29 cellular contexts compared by ENCODE assay signal in the genomic region with DNA sequence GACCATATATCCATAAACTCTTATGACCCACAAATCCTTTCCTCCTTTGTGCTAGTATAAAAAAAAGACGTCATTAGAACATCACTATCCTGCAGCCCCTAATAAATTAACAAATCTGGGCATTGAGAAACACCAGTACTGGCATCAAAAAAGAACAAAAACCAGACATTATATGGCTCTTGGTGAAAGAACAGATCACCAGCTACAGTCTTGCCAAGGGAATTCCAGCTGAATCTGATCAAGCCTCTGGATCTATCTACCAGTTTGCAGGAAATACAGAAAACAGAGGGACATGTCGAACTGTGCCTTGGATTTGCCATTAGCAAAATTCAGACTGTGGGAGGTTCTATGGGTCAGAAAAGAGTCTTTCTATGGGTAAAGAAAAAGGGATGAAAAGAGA.
"Had no signal": no experiment of that assay in that cellular context is flagged by ENCODE, and none has a peak within 500 bp of the region (broad histone marks: within the 10 kb centered on the region; RNA-seq: fewer than 3 reads in every experiment).

No MANE protein-coding gene starts in this region.

- ATAC-seq: naive thymus-derived CD8-positive, alpha-beta T cell; psoas muscle; right cardiac atrium; stimulated activated effector memory CD8-positive, alpha-beta T cell treated with anti-CD3 and anti-CD28 coated beads, Interleukin-12 subunit alpha, Interleukin-12 subunit beta, amount 100 ng/mL, for 72 hours; stimulated activated naive B cell treated with anti-CD40 and anti-IgM and Interleukin-4, amounts not matched to agents 10 μg/mL and 1 μg/mL and 100 μg/mL, for 72 hours; stimulated activated naive CD8-positive, alpha-beta T cell treated with anti-CD3 and anti-CD28 coated beads, Interleukin-15, amount 100 ng/mL, for 72 hours had no signal

- H3K9me3 Mint-ChIP-seq: naive thymus-derived CD8-positive, alpha-beta T cell; stimulated activated effector memory CD8-positive, alpha-beta T cell treated with anti-CD3 and anti-CD28 coated beads, Interleukin-12 subunit alpha, Interleukin-12 subunit beta, amount 100 ng/mL, for 72 hours; stimulated activated naive CD8-positive, alpha-beta T cell treated with anti-CD3 and anti-CD28 coated beads, Interleukin-15, amount 100 ng/mL, for 72 hours; type B pancreatic cell had no signal

- H3K4me3 Mint-ChIP-seq: naive B cell; naive thymus-derived CD8-positive, alpha-beta T cell; nephron progenitor cell; neural crest cell; stimulated activated effector memory CD8-positive, alpha-beta T cell treated with anti-CD3 and anti-CD28 coated beads, Interleukin-12 subunit alpha, Interleukin-12 subunit beta, amount 100 ng/mL, for 72 hours; stimulated activated naive B cell treated with anti-CD40 and anti-IgM and Interleukin-4, amounts not matched to agents 10 μg/mL and 1 μg/mL and 100 μg/mL, for 72 hours; stimulated activated naive CD8-positive, alpha-beta T cell treated with anti-CD3 and anti-CD28 coated beads, Interleukin-15, amount 100 ng/mL, for 72 hours; type B pancreatic cell had no signal

- H3K27me3 ChIP-seq: neutrophil, right lobe of liver, sigmoid colon, suprapubic skin, testis, tibial artery, transverse colon, upper lobe of right lung, uterus had no signal

- H3K4me3 ChIP-seq: psoas muscle, right lobe of liver, sigmoid colon, suprapubic skin, testis, tibial artery, transverse colon, upper lobe of right lung, uterus had no signal

- H3K9ac ChIP-seq: parathyroid adenoma had no signal

- H3K36me3 ChIP-seq: neutrophil, right lobe of liver, sigmoid colon, suprapubic skin, tibial artery, transverse colon, upper lobe of right lung, uterus had no signal

- H3K27ac ChIP-seq: neutrophil, parathyroid adenoma, psoas muscle, right lobe of liver, sigmoid colon, suprapubic skin, testis, tibial artery, transverse colon, upper lobe of right lung, uterus had no signal

- DNase-seq: naive B cell; naive thymus-derived CD8-positive, alpha-beta T cell; nephron progenitor cell; nucleus accumbens; psoas muscle; right cardiac atrium; right lobe of liver; sigmoid colon; small intestine; stimulated activated CD4-positive, alpha-beta T cell treated with anti-CD3 and anti-CD28 coated beads, Interleukin-15, amount 100 ng/mL, for 24 hours; stimulated activated CD4-positive, alpha-beta T cell treated with anti-CD3 and anti-CD28 coated beads, Interleukin-2, amount 100 ng/mL, for 24 hours; stimulated activated CD4-positive, alpha-beta T cell treated with anti-CD3 and anti-CD28 coated beads, Interleukin-2, amount 100 ng/mL, for 48 hours; stimulated activated CD4-positive, alpha-beta T cell treated with anti-CD3 and anti-CD28 coated beads, Interleukin-4, amount 100 ng/mL, for 24 hours; stimulated activated naive B cell treated with anti-CD40 and anti-IgM and Interleukin-4, amounts not matched to agents 10 μg/mL and 1 μg/mL and 100 μg/mL, for 72 hours; stimulated activated naive CD4-positive, alpha-beta T cell treated with Interleukin-2 at 50 U/mL for 16 hours; stimulated activated naive CD8-positive, alpha-beta T cell treated with anti-CD3 and anti-CD28 coated beads, Interleukin-15, amount 100 ng/mL, for 72 hours; substantia nigra; testis; tibial artery; transverse colon; upper lobe of right lung; uterus had no signal

- H3K4me1 ChIP-seq: parathyroid adenoma, psoas muscle, right lobe of liver, sigmoid colon, suprapubic skin, testis, tibial artery, transverse colon, upper lobe of right lung, uterus had no signal

- H2AFZ ChIP-seq: parathyroid adenoma had no signal

- H3K79me2 ChIP-seq: parathyroid adenoma had no signal

- H3K4me1 Mint-ChIP-seq: naive B cell; neural crest cell; stimulated activated naive B cell treated with anti-CD40 and anti-IgM and Interleukin-4, amounts not matched to agents 10 μg/mL and 1 μg/mL and 100 μg/mL, for 72 hours had no signal

- H3K27me3 Mint-ChIP-seq: progenitor cell of endocrine pancreas had no signal

- H3K27ac Mint-ChIP-seq: naive B cell; naive thymus-derived CD8-positive, alpha-beta T cell; nephron progenitor cell; progenitor cell of endocrine pancreas; stimulated activated effector memory CD8-positive, alpha-beta T cell treated with anti-CD3 and anti-CD28 coated beads, Interleukin-12 subunit alpha, Interleukin-12 subunit beta, amount 100 ng/mL, for 72 hours; stimulated activated naive B cell treated with anti-CD40 and anti-IgM and Interleukin-4, amounts not matched to agents 10 μg/mL and 1 μg/mL and 100 μg/mL, for 72 hours; stimulated activated naive CD8-positive, alpha-beta T cell treated with anti-CD3 and anti-CD28 coated beads, Interleukin-15, amount 100 ng/mL, for 72 hours; type B pancreatic cell had no signal

- H3K36me3 Mint-ChIP-seq: naive B cell; naive thymus-derived CD8-positive, alpha-beta T cell; stimulated activated effector memory CD8-positive, alpha-beta T cell treated with anti-CD3 and anti-CD28 coated beads, Interleukin-12 subunit alpha, Interleukin-12 subunit beta, amount 100 ng/mL, for 72 hours; stimulated activated naive B cell treated with anti-CD40 and anti-IgM and Interleukin-4, amounts not matched to agents 10 μg/mL and 1 μg/mL and 100 μg/mL, for 72 hours; type B pancreatic cell had no signal

- H3K9me3 ChIP-seq: neutrophil, psoas muscle, right lobe of liver, sigmoid colon, suprapubic skin, testis, tibial artery, transverse colon, upper lobe of right lung, uterus had no signal
